Comparison of ENCODE assay signal across 1 cellular context in the genomic region with DNA sequence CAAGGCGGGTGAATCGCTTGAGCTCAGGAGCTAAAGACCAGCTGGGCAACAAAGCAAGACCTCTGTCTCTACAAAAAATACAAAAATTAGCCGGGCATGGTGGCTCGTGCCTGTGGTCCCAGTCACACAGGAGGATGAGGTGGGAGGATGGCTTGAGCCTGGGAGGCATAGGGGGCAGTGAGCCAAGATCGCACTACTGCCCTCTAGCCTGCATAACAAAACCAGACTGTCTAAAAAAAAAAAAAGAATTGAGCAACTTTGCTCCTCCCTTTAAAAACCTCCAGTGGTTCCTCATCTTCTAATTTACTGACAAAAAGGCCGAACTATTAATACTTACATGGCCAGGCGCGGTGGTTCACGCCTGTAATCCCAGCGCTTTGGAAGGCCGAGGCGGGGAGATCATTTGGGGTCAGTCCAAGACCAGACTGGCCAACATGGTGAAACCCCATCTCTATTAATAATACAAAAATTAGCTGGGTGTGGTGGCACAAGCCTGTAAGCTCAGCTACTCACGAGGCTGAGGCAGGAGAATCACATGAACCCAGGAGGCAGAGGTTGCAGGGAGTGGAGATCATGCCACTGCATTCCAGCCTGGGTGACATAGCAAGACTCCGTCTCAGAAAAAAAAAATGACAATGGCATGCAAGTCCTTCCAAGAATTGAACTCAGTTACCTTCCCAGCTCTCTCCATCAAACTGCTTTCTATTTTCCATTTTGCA.
TF ChIP-seq lines count a peak whose summit lies in the region.

No MANE protein-coding gene starts in this region.

TF ChIP-seq in IMR-90, 13 proteins besides CTCF, POLR2A, EP300 and RAD21:
- TF ChIP-seq CEBPB (IDR thresholded peaks at IDR 0.05; ENCODE audit: low read depth, low read length) = peak; percentile 61
- no peak for TF ChIP-seq RCOR1 (IDR thresholded peaks at IDR 0.05; ENCODE audit: insufficient replicate concordance, low read length)
